Comparison of ENCODE assay signal across 19 cellular contexts in genomic region chr3:124397088-124397487, GRCh38.
"Had no signal": no experiment of that assay in that cellular context is flagged by ENCODE, and none has a peak within 500 bp of the region (broad histone marks: within the 10 kb centered on the region; RNA-seq: fewer than 3 reads in every experiment).

No MANE protein-coding gene starts in this region.

- ATAC-seq: psoas muscle, T-cell had no signal

- H3K36me3 Mint-ChIP-seq: activated CD4-positive, alpha-beta memory T cell treated with anti-CD3 and anti-CD28 coated beads for 36 hours; activated naive CD8-positive, alpha-beta T cell treated with anti-CD3 and anti-CD28 coated beads for 36 hours; naive B cell; T-cell had no signal

- H3K36me3 ChIP-seq: breast epithelium, upper lobe of left lung had no signal

- H3K9me3 Mint-ChIP-seq: activated B cell treated with CpG ODN at 0.5 μM for 24 hours; activated CD4-positive, alpha-beta memory T cell treated with anti-CD3 and anti-CD28 coated beads for 36 hours; activated naive CD8-positive, alpha-beta T cell treated with anti-CD3 and anti-CD28 coated beads for 36 hours; naive B cell; neural crest cell; stimulated activated naive CD8-positive, alpha-beta T cell treated with anti-CD3 and anti-CD28 coated beads, Interleukin-15, Interleukin-2, amounts not matched to agents 100 ng/mL and 50 ng/mL, for 24 hours; T-cell had no signal

- H3K4me1 ChIP-seq: breast epithelium, psoas muscle, upper lobe of left lung had no signal

- H3K4me3 ChIP-seq: breast epithelium, psoas muscle, skin epidermis, upper lobe of left lung had no signal

- H3K27ac ChIP-seq: psoas muscle, skin epidermis, upper lobe of left lung had no signal

- H3K9me3 ChIP-seq: breast epithelium, psoas muscle, upper lobe of left lung had no signal

- DNase-seq: activated B cell treated with CpG ODN at 0.5 μM for 24 hours; activated CD4-positive, alpha-beta memory T cell treated with anti-CD3 and anti-CD28 coated beads for 36 hours; activated CD4-positive, alpha-beta T cell treated with anti-CD3 and anti-CD28 coated beads for 4 hours; activated naive CD8-positive, alpha-beta T cell treated with anti-CD3 and anti-CD28 coated beads for 36 hours; anterior cingulate cortex; erythroblast; foreskin melanocyte; naive B cell; psoas muscle; right cardiac atrium; stimulated activated CD4-positive, alpha-beta T cell treated with anti-CD3 and anti-CD28 coated beads, Interleukin-15, amount 100 ng/mL, for 24 hours; stimulated activated CD4-positive, alpha-beta T cell treated with anti-CD3 and anti-CD28 coated beads, Interleukin-2, amount 100 ng/mL, for 48 hours; T-cell; upper lobe of left lung had no signal

- H3K27ac Mint-ChIP-seq: activated B cell treated with CpG ODN at 0.5 μM for 24 hours; activated CD4-positive, alpha-beta memory T cell treated with anti-CD3 and anti-CD28 coated beads for 36 hours; activated naive CD8-positive, alpha-beta T cell treated with anti-CD3 and anti-CD28 coated beads for 36 hours; naive B cell; stimulated activated naive CD8-positive, alpha-beta T cell treated with anti-CD3 and anti-CD28 coated beads, Interleukin-15, Interleukin-2, amounts not matched to agents 100 ng/mL and 50 ng/mL, for 24 hours; T-cell had no signal

- H3K4me3 Mint-ChIP-seq: activated B cell treated with CpG ODN at 0.5 μM for 24 hours; activated CD4-positive, alpha-beta memory T cell treated with anti-CD3 and anti-CD28 coated beads for 36 hours; activated naive CD8-positive, alpha-beta T cell treated with anti-CD3 and anti-CD28 coated beads for 36 hours; naive B cell; neural crest cell; stimulated activated naive CD8-positive, alpha-beta T cell treated with anti-CD3 and anti-CD28 coated beads, Interleukin-15, Interleukin-2, amounts not matched to agents 100 ng/mL and 50 ng/mL, for 24 hours; T-cell had no signal

- H3K27me3 ChIP-seq: breast epithelium, upper lobe of left lung had no signal

- H3K4me1 Mint-ChIP-seq: activated B cell treated with CpG ODN at 0.5 μM for 24 hours, naive B cell, T-cell had no signal

- FAIRE-seq: keratinocyte had no signal
